In genomic region chr5:68274847-68275700, GRCh38 we compare ENCODE assay signal across 9 cellular contexts. TPM values are rescaled to one million over a fixed set of nuclear protein-coding genes. Genes with fewer than 3 reads are reported as not detected.
DNase-seq lines count a peak whose midpoint lies in the region; ATAC-seq and TF ChIP-seq lines count a peak whose summit lies in the region.
"Had no signal": no experiment of that assay in that cellular context is flagged by ENCODE, and none has a peak within 500 bp of the region (broad histone marks: within the 10 kb centered on the region; RNA-seq: fewer than 3 reads in every experiment).

No MANE protein-coding gene starts in this region.

- H3K9me3 Mint-ChIP-seq in activated T-cell treated with anti-CD3 and anti-CD28 coated beads, Interleukin-2, amount 50 U/mL, for 4 hours, result no peaks in the 10 kb centered on the region
- H3K9me3 Mint-ChIP-seq in activated naive CD8-positive, alpha-beta T cell (ENCODE audit: low read depth), result no peaks in the 10 kb centered on the region
- no peaks in the 10 kb centered on the region for H3K9me3 Mint-ChIP-seq in stimulated activated naive CD8-positive, alpha-beta T cell treated with anti-CD3 and anti-CD28 coated beads, Interleukin-15, amount 100 ng/mL, for 72 hours

- H3K4me1 Mint-ChIP-seq in activated T-cell treated with anti-CD3 and anti-CD28 coated beads, Interleukin-2, amount 50 U/mL, for 4 hours (ENCODE audit: low read depth), result peaks cover 89% of the 10 kb centered on the region
- peaks cover 68% of the 10 kb centered on the region for H3K4me1 Mint-ChIP-seq in activated naive CD8-positive, alpha-beta T cell (ENCODE audit: low read depth)
- peaks cover 92% of the 10 kb centered on the region for H3K4me1 Mint-ChIP-seq in stimulated activated naive CD8-positive, alpha-beta T cell treated with anti-CD3 and anti-CD28 coated beads, Interleukin-15, amount 100 ng/mL, for 72 hours

- DNase-seq in activated T-cell treated with anti-CD3 and anti-CD28 coated beads, Interleukin-2, amount 50 U/mL, for 4 hours, result no peak
- DNase-seq in activated T-cell treated with anti-CD3 and anti-CD28 coated beads, Interleukin-2, amount 50 U/mL, for 1 hour, result no peak
- no peak for DNase-seq in stimulated activated naive CD8-positive, alpha-beta T cell treated with anti-CD3 and anti-CD28 coated beads, Interleukin-15, amount 100 ng/mL, for 72 hours
- DNase-seq in NCI-H2081 treated with DMSO at 0.1 percent for 48 hours (lab: John Stamatoyannopoulos, UW), result no peak
- DNase-seq in HPDE6-E6E7 (ENCODE audit: extremely low spot score), result no peak
- DNase-seq: activated CD8-positive, alpha-beta memory T cell treated with anti-CD3 and anti-CD28 coated beads, Interleukin-2, amount 50 U/mL, for 48 hours had no signal

- H3K36me3 Mint-ChIP-seq in activated T-cell treated with anti-CD3 and anti-CD28 coated beads, Interleukin-2, amount 50 U/mL, for 4 hours (ENCODE audit: insufficient read depth), result peaks cover 45% of the 10 kb centered on the region
- H3K36me3 Mint-ChIP-seq in activated naive CD8-positive, alpha-beta T cell, result peaks cover 11% of the 10 kb centered on the region

- no peak for TF ChIP-seq POLR2A in GM18505 (IDR thresholded peaks at IDR 0.05; ENCODE audit: borderline replicate concordance, extremely low read depth, insufficient read depth, insufficient read length)

- ATAC-seq in activated T-cell treated with anti-CD3 and anti-CD28 coated beads, Interleukin-2, amount 50 U/mL, for 4 hours, result peak; percentile 62 to 64
- ATAC-seq in HG02852 (IDR thresholded peaks at IDR 0.05; ENCODE audit: unreplicated experiment), result peak; percentile 62
- ATAC-seq in stimulated activated naive CD8-positive, alpha-beta T cell treated with anti-CD3 and anti-CD28 coated beads, Interleukin-15, amount 100 ng/mL, for 72 hours, result peak; percentile 72
- ATAC-seq in GM18505 (IDR thresholded peaks at IDR 0.05; ENCODE audit: unreplicated experiment), result no peak

- no peaks in the 10 kb centered on the region for H3K27me3 Mint-ChIP-seq in activated T-cell treated with anti-CD3 and anti-CD28 coated beads, Interleukin-2, amount 50 U/mL, for 4 hours (ENCODE audit: low read depth)
- H3K27me3 Mint-ChIP-seq in activated naive CD8-positive, alpha-beta T cell, result no peaks in the 10 kb centered on the region
- no peaks in the 10 kb centered on the region for H3K27me3 Mint-ChIP-seq in stimulated activated naive CD8-positive, alpha-beta T cell treated with anti-CD3 and anti-CD28 coated beads, Interleukin-15, amount 100 ng/mL, for 72 hours

- peak overlapping the region; percentile 87 for H3K27ac Mint-ChIP-seq in activated naive CD8-positive, alpha-beta T cell
- peak overlapping the region; percentile 84 to 94 for H3K27ac Mint-ChIP-seq in stimulated activated naive CD8-positive, alpha-beta T cell treated with anti-CD3 and anti-CD28 coated beads, Interleukin-15, amount 100 ng/mL, for 72 hours

- H3K4me3 Mint-ChIP-seq in activated T-cell treated with anti-CD3 and anti-CD28 coated beads, Interleukin-2, amount 50 U/mL, for 4 hours, result peak overlapping the region; percentile 70
- peak overlapping the region; percentile 14 for H3K4me3 Mint-ChIP-seq in activated naive CD8-positive, alpha-beta T cell
- peak overlapping the region; percentile 58 to 67 for H3K4me3 Mint-ChIP-seq in stimulated activated naive CD8-positive, alpha-beta T cell treated with anti-CD3 and anti-CD28 coated beads, Interleukin-15, amount 100 ng/mL, for 72 hours

RNA-seq across cellular contexts. Expression of gene PIK3R1, which starts 59.5 kb away (rescaled TPM):
- total RNA-seq in activated T-cell treated with anti-CD3 and anti-CD28 coated beads, Interleukin-2, amount 50 U/mL, for 4 hours, result 10 to 100 TPM; 21.1 to 23.6 (median 22.5) TPM

Comparison
In these comparisons a context has a peak if more than half of its experiments do, and no peak if none do; other contexts are left out.
1. H3K4me3 Mint-ChIP-seq: peak in every context shown above with its lines; median percentile 70 in activated T-cell treated with anti-CD3 and anti-CD28 coated beads, Interleukin-2, amount 50 U/mL, for 4 hours; 62 in stimulated activated naive CD8-positive, alpha-beta T cell treated with anti-CD3 and anti-CD28 coated beads, Interleukin-15, amount 100 ng/mL, for 72 hours; 14 in activated naive CD8-positive, alpha-beta T cell.